3 cellular contexts compared by ENCODE assay signal in the genomic region with DNA sequence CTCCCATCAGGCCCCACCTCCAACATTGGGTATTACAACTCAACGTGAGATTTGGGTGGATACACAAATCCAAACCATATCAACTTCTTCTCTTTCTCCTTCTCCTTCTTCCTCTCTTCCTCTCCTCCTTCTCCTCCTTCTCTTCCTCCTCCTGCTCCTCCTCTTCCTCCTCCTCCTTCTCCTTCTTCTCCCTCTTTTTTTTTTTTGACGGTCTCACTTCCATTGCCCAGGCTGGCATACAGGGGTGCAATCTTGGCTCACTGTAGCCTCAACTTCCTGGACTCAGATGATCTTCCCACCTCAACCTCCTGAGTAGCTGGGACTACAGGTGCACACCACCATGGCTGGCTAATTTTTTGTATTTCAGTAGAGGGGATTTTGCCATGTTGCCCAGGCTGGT.
TF ChIP-seq lines count a peak whose summit lies in the region.

No MANE protein-coding gene starts in this region.

TF ChIP-seq in HepG2, 621 proteins besides CTCF, POLR2A, EP300 and RAD21:
- TF ChIP-seq ZNF777 (CRISPR knock-in tag; IDR thresholded peaks at IDR 0.05): no peak
- no peak for TF ChIP-seq NFYC (CRISPR knock-in tag; IDR thresholded peaks at IDR 0.05)
- 0 out of 2 replicates have a peak, but pooled peaks have one; percentile 63 for TF ChIP-seq NBN (conservative IDR thresholded peaks at IDR 0.05)
- no peak for TF ChIP-seq XBP1 (CRISPR knock-in tag; IDR thresholded peaks at IDR 0.05)
- TF ChIP-seq IKZF1 (IDR thresholded peaks at IDR 0.05): peak; percentile 90; the same call in 1 of the 2 replicates
- TF ChIP-seq, protein P1, sequence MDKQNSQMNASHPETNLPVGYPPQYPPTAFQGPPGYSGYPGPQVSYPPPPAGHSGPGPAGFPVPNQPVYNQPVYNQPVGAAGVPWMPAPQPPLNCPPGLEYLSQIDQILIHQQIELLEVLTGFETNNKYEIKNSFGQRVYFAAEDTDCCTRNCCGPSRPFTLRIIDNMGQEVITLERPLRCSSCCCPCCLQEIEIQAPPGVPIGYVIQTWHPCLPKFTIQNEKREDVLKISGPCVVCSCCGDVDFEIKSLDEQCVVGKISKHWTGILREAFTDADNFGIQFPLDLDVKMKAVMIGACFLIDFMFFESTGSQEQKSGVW (CRISPR knock-in tag; IDR thresholded peaks at IDR 0.05; ENCODE audit: borderline replicate concordance): no peak
- TF ChIP-seq HNRNPLL (IDR thresholded peaks at IDR 0.05; ENCODE audit: low read depth, low read length, poor library complexity, severe bottlenecking): no peak
- TF ChIP-seq, protein P2, sequence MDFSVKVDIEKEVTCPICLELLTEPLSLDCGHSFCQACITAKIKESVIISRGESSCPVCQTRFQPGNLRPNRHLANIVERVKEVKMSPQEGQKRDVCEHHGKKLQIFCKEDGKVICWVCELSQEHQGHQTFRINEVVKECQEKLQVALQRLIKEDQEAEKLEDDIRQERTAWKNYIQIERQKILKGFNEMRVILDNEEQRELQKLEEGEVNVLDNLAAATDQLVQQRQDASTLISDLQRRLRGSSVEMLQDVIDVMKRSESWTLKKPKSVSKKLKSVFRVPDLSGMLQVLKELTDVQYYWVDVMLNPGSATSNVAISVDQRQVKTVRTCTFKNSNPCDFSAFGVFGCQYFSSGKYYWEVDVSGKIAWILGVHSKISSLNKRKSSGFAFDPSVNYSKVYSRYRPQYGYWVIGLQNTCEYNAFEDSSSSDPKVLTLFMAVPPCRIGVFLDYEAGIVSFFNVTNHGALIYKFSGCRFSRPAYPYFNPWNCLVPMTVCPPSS (IDR thresholded peaks at IDR 0.05): peak; percentile 74; the same call in 1 of the 2 replicates
- TF ChIP-seq FOXK2 (IDR thresholded peaks at IDR 0.05): 0 out of 2 replicates have a peak, but pooled peaks have one; percentile 9
- TF ChIP-seq, protein P3, sequence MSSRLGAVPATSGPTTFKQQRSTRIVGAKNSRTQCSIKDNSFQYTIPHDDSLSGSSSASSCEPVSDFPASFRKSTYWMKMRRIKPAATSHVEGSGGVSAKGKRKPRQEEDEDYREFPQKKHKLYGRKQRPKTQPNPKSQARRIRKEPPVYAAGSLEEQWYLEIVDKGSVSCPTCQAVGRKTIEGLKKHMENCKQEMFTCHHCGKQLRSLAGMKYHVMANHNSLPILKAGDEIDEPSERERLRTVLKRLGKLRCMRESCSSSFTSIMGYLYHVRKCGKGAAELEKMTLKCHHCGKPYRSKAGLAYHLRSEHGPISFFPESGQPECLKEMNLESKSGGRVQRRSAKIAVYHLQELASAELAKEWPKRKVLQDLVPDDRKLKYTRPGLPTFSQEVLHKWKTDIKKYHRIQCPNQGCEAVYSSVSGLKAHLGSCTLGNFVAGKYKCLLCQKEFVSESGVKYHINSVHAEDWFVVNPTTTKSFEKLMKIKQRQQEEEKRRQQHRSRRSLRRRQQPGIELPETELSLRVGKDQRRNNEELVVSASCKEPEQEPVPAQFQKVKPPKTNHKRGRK (CRISPR knock-in tag; IDR thresholded peaks at IDR 0.05): peak; percentile 89; the same call in 1 of the 2 replicates
- no peak for TF ChIP-seq ONECUT2 (CRISPR knock-in tag; IDR thresholded peaks at IDR 0.05)
- 0 out of 2 replicates have a peak, but pooled peaks have one; percentile 26 for TF ChIP-seq FOXA1 (IDR thresholded peaks at IDR 0.05)
- TF ChIP-seq FOXA1 (CRISPR knock-in tag; IDR thresholded peaks at IDR 0.05): no peak

TF ChIP-seq in GM12878, 131 proteins besides CTCF, POLR2A, EP300 and RAD21:
- no peak for TF ChIP-seq ZNF217 (IDR thresholded peaks at IDR 0.05)
- TF ChIP-seq, protein P4, sequence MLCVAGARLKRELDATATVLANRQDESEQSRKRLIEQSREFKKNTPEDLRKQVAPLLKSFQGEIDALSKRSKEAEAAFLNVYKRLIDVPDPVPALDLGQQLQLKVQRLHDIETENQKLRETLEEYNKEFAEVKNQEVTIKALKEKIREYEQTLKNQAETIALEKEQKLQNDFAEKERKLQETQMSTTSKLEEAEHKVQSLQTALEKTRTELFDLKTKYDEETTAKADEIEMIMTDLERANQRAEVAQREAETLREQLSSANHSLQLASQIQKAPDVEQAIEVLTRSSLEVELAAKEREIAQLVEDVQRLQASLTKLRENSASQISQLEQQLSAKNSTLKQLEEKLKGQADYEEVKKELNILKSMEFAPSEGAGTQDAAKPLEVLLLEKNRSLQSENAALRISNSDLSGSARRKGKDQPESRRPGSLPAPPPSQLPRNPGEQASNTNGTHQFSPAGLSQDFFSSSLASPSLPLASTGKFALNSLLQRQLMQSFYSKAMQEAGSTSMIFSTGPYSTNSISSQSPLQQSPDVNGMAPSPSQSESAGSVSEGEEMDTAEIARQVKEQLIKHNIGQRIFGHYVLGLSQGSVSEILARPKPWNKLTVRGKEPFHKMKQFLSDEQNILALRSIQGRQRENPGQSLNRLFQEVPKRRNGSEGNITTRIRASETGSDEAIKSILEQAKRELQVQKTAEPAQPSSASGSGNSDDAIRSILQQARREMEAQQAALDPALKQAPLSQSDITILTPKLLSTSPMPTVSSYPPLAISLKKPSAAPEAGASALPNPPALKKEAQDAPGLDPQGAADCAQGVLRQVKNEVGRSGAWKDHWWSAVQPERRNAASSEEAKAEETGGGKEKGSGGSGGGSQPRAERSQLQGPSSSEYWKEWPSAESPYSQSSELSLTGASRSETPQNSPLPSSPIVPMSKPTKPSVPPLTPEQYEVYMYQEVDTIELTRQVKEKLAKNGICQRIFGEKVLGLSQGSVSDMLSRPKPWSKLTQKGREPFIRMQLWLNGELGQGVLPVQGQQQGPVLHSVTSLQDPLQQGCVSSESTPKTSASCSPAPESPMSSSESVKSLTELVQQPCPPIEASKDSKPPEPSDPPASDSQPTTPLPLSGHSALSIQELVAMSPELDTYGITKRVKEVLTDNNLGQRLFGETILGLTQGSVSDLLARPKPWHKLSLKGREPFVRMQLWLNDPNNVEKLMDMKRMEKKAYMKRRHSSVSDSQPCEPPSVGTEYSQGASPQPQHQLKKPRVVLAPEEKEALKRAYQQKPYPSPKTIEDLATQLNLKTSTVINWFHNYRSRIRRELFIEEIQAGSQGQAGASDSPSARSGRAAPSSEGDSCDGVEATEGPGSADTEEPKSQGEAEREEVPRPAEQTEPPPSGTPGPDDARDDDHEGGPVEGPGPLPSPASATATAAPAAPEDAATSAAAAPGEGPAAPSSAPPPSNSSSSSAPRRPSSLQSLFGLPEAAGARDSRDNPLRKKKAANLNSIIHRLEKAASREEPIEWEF (IDR thresholded peaks at IDR 0.05; ENCODE audit: insufficient replicate concordance, low read depth, low read length): no peak
- TF ChIP-seq FOXK2 (IDR thresholded peaks at IDR 0.05): 0 out of 2 replicates have a peak, but pooled peaks have one; percentile 13
- TF ChIP-seq PAX8 (IDR thresholded peaks at IDR 0.05): no peak
- no peak for TF ChIP-seq RBBP5 (conservative IDR thresholded peaks at IDR 0.05)

TF ChIP-seq in HEK293T, 16 proteins besides CTCF, POLR2A, EP300 and RAD21:
- TF ChIP-seq L3MBTL2 (conservative IDR thresholded peaks at IDR 0.05) (no peak), FOXM1 (IDR thresholded peaks at IDR 0.05; ENCODE audit: borderline replicate concordance) (no peak), ARNT (IDR thresholded peaks at IDR 0.05) (no peak), LEF1 (IDR thresholded peaks at IDR 0.05; ENCODE audit: borderline replicate concordance) (no peak), BHLHE40 (IDR thresholded peaks at IDR 0.05; ENCODE audit: borderline replicate concordance) (no peak), TARDBP (IDR thresholded peaks at IDR 0.05) (no peak), ZNF384 (IDR thresholded peaks at IDR 0.05) (no peak), HDGF (IDR thresholded peaks at IDR 0.05; ENCODE audit: borderline replicate concordance) (no peak), SUZ12 (IDR thresholded peaks at IDR 0.05) (no peak), FOXA1 (IDR thresholded peaks at IDR 0.05) (no peak), SP1 (IDR thresholded peaks at IDR 0.05) (no peak), CTBP1 (IDR thresholded peaks at IDR 0.05; ENCODE audit: borderline replicate concordance) (no peak), FOXK2 (IDR thresholded peaks at IDR 0.05) (no peak), NFRKB (IDR thresholded peaks at IDR 0.05) (no peak), ELF4 (IDR thresholded peaks at IDR 0.05) (no peak)
- TF ChIP-seq, protein P5, sequence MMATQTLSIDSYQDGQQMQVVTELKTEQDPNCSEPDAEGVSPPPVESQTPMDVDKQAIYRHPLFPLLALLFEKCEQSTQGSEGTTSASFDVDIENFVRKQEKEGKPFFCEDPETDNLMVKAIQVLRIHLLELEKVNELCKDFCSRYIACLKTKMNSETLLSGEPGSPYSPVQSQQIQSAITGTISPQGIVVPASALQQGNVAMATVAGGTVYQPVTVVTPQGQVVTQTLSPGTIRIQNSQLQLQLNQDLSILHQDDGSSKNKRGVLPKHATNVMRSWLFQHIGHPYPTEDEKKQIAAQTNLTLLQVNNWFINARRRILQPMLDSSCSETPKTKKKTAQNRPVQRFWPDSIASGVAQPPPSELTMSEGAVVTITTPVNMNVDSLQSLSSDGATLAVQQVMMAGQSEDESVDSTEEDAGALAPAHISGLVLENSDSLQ (IDR thresholded peaks at IDR 0.05): no peak
